ENCODE assay signal across 15 cellular contexts in the genomic region with DNA sequence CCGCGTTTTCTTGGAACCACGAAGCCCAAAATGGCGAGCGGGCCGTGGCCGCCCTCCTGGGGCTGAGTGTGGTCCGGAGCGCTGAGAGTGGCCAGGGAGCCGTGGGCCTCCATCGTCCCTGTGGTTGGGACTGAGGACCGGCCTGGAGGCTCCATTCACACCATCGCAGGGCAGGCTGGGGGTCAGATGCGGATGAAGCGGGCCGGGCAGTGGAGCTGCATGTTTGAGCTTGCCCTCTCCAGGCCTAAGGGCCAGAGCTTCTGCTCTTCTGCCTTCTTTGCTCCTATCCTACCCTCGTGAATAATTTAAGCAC. TPM values are rescaled to one million over a fixed set of nuclear protein-coding genes. Genes with fewer than 3 reads are reported as not detected.
DNase-seq lines count a peak whose midpoint lies in the region; ATAC-seq and TF ChIP-seq lines count a peak whose summit lies in the region.
"Had no signal": no experiment of that assay in that cellular context is flagged by ENCODE, and none has a peak within 500 bp of the region (broad histone marks: within the 10 kb centered on the region; RNA-seq: fewer than 3 reads in every experiment).

No MANE protein-coding gene starts in this region.

- no peaks in the 10 kb centered on the region for H3K9me2 ChIP-seq in GM23338 (ENCODE audit: insufficient read depth)

- no peak overlapping the region for H3K9ac ChIP-seq in rectal smooth muscle tissue (ENCODE audit: low read length)

- H3K27me3 ChIP-seq in GM23338 (ENCODE audit: insufficient read depth), result peaks cover 100% of the 10 kb centered on the region
- H3K27me3 ChIP-seq in foreskin keratinocyte, result peaks cover 94% of the 10 kb centered on the region
- peaks cover 40% of the 10 kb centered on the region for H3K27me3 ChIP-seq in rectal smooth muscle tissue (ENCODE audit: control insufficient read depth, insufficient read depth, low read length)

- no peaks in the 10 kb centered on the region; the same call in 2 of the 3 replicates for H3K36me3 Mint-ChIP-seq in GM23338 (ENCODE audit: low read depth)

- peaks cover 100% of the 10 kb centered on the region for H3K27me3 Mint-ChIP-seq in GM23338 (ENCODE audit: insufficient read depth, low read depth, poor library complexity)

- H4K20me1 ChIP-seq in GM23338 (replicated peaks; ENCODE audit: insufficient read depth), result peaks cover 45% of the 10 kb centered on the region

- POLR2A ChIA-PET in RWPE1 (lab: Yijun Ruan, JAX; ENCODE audit: low non-redundant PET), result interaction anchor here (0.7 kb wide), 1 partner anchor 20 kb away, joined by 3 read pairs; no protein-coding TSS in a partner anchor

- peak overlapping the region; percentile 74 for H3K4me2 ChIP-seq in GM23338

- ATAC-seq in GM23338 (peak; percentile 35), foreskin keratinocyte (peak; percentile 21), GM18907 (IDR thresholded peaks at IDR 0.05; ENCODE audit: unreplicated experiment) (no peak), HG03196 (IDR thresholded peaks at IDR 0.05; ENCODE audit: unreplicated experiment) (no peak), omental fat pad (ENCODE audit: low FRiP score) (no peak)

- no peaks in the 10 kb centered on the region for H3K79me2 ChIP-seq in GM23338 (replicated peaks; ENCODE audit: insufficient read depth)

- H3K4me3 ChIP-seq in GM23338 (peak overlapping the region; percentile 51), rectal smooth muscle tissue (ENCODE audit: low read length) (peak overlapping the region; percentile 20)

- H3K27ac Mint-ChIP-seq in GM23338, result no peak overlapping the region
- H3K27ac Mint-ChIP-seq: activated T-helper 1 cell treated with anti-CD3 and anti-CD28 coated beads, Interleukin-12 subunit alpha, Interleukin-12 subunit beta, Interleukin-2, Interleukin-4 antibody, amounts not matched to agents 30 ng/mL and 10 ng/mL and 1 ng/mL, durations not matched to agents 14 hours and 24 hours and 36 hours had no signal

- no peaks in the 10 kb centered on the region for H3K9me3 Mint-ChIP-seq in GM23338
- H3K9me3 Mint-ChIP-seq: activated T-helper 1 cell treated with anti-CD3 and anti-CD28 coated beads, Interleukin-12 subunit alpha, Interleukin-12 subunit beta, Interleukin-2, Interleukin-4 antibody, amounts not matched to agents 30 ng/mL and 10 ng/mL and 1 ng/mL, durations not matched to agents 14 hours and 24 hours and 36 hours had no signal

- H3K4me1 Mint-ChIP-seq in GM23338, result peaks cover 45% of the 10 kb centered on the region

- H3K27ac ChIP-seq in GM23338 (ENCODE audit: low read depth), result no peak overlapping the region
- H3K27ac ChIP-seq in RWPE1, result no peak overlapping the region
- no peak overlapping the region for H3K27ac ChIP-seq in foreskin keratinocyte
- no peak overlapping the region for H3K27ac ChIP-seq in rectal smooth muscle tissue (ENCODE audit: low read depth, low read length)
- H3K27ac ChIP-seq: left lung, pancreas had no signal

- H3K4me3 Mint-ChIP-seq in GM23338, result peak overlapping the region; percentile 63
- H3K4me3 Mint-ChIP-seq: activated T-helper 1 cell treated with anti-CD3 and anti-CD28 coated beads, Interleukin-12 subunit alpha, Interleukin-12 subunit beta, Interleukin-2, Interleukin-4 antibody, amounts not matched to agents 30 ng/mL and 10 ng/mL and 1 ng/mL, durations not matched to agents 14 hours and 24 hours and 36 hours had no signal

- peak; percentile 43 for DNase-seq in GM23338 (ENCODE audit: low spot score)
- DNase-seq in RWPE1 (ENCODE audit: low spot score), result peak; percentile 51
- DNase-seq in foreskin keratinocyte, result no peak
- DNase-seq in omental fat pad (ENCODE audit: low spot score), result no peak
- DNase-seq: cortex of kidney; NCI-H345; pancreas; RPMI8226; stimulated activated CD4-positive, alpha-beta T cell treated with anti-CD3 and anti-CD28 coated beads, Interleukin-1b, Interleukin-23, amount 100 ng/mL, for 48 hours; stimulated activated naive CD4-positive, alpha-beta T cell treated with Interleukin-2 at 50 U/mL for 16 hours had no signal

- TF ChIP-seq CTCF in GM23338 (conservative IDR thresholded peaks at IDR 0.05; ENCODE audit: low read depth in 2 of 2) (no peak), RWPE1 (conservative IDR thresholded peaks at IDR 0.05; ENCODE audit: low read depth) (no peak), foreskin keratinocyte (conservative IDR thresholded peaks at IDR 0.05) (no peak), omental fat pad (IDR thresholded peaks at IDR 0.05) (no peak)

- H3K36me3 ChIP-seq in GM23338 (ENCODE audit: insufficient read depth) (peaks cover 5% of the 10 kb centered on the region; the same call in 1 of the 2 replicates), rectal smooth muscle tissue (ENCODE audit: control insufficient read depth, insufficient read depth, low read length) (no peaks in the 10 kb centered on the region)
- H3K36me3 ChIP-seq: left lung, pancreas had no signal

- H3F3A ChIP-seq in GM23338 (replicated peaks; ENCODE audit: low read depth), result peaks cover 30% of the 10 kb centered on the region

- H3K4me1 ChIP-seq in GM23338 (ENCODE audit: insufficient read depth) (peaks cover 53% of the 10 kb centered on the region), foreskin keratinocyte (peaks cover 11% of the 10 kb centered on the region), rectal smooth muscle tissue (ENCODE audit: control insufficient read depth, insufficient read depth, low read length) (peaks cover 4% of the 10 kb centered on the region)

- H2AFZ ChIP-seq in GM23338, result peak overlapping the region; percentile 88; the same call in 1 of the 2 replicates

- CTCF ChIA-PET in RWPE1 (lab: Yijun Ruan, JAX), result interaction anchor here (0.5 to 1.5 kb wide), 3 partner anchors 16 to 178 kb away, joined by 4 to 14 read pairs (median 4); no protein-coding TSS in a partner anchor

TF ChIP-seq in GM23338, 12 proteins besides CTCF, POLR2A, EP300 and RAD21:
- TF ChIP-seq NANOG (IDR thresholded peaks at IDR 0.05; ENCODE audit: borderline replicate concordance) (no peak), ZNF331 (CRISPR knock-in tag; IDR thresholded peaks at IDR 0.05; ENCODE audit: low read depth) (no peak), EZH2 (IDR thresholded peaks at IDR 0.05; ENCODE audit: low read depth, unreplicated experiment) (peak; percentile 93)

RNA-seq across cellular contexts. Expression of a gene that starts 44.8 kb away (rescaled TPM):
- 70.2 and 74.1 TPM in 2 replicates for total RNA-seq in GM23338 (2014; rRNA removed; shearing (Covaris generic))
- 28.8 and 29.0 TPM in 2 replicates for polyA plus RNA-seq in GM23338 (2016; fragmentation: Nextera tagmentation; extraction: Ambion mirVana)
- 47.8 and 50.5 TPM in 2 replicates for total RNA-seq in foreskin keratinocyte
- polyA plus RNA-seq in foreskin keratinocyte, result 30.7 and 39.1 TPM in 2 replicates
- total RNA-seq in omental fat pad, result 10 to 100 TPM; 52.9 to 93.3 (median 66.9) TPM

Comparison
In these comparisons a context has a peak if more than half of its experiments do, and no peak if none do; other contexts are left out.
1. ATAC-seq: peak in GM23338 (single experiment) and foreskin keratinocyte (single experiment); none in GM18907 (single experiment), HG03196 (single experiment) and omental fat pad (single experiment).
2. DNase-seq: peak in GM23338 (single experiment) and RWPE1 (single experiment); none in foreskin keratinocyte (0 of 2) and omental fat pad (single experiment).